10 cellular contexts compared by ENCODE assay signal in genomic region chr18:63951302-63951705, GRCh38. TPM values are rescaled to one million over a fixed set of nuclear protein-coding genes. Genes with fewer than 3 reads are reported as not detected.
A peak's percentile ranks its signal among the peaks of the same experiment; 100 is the strongest.
DNase-seq lines count a peak whose midpoint lies in the region; ATAC-seq and TF ChIP-seq lines count a peak whose summit lies in the region.
"Had no signal": no experiment of that assay in that cellular context is flagged by ENCODE, and none has a peak within 500 bp of the region (broad histone marks: within the 10 kb centered on the region; RNA-seq: fewer than 3 reads in every experiment).

No MANE protein-coding gene starts in this region.

- TF ChIP-seq CTCF in Peyer's patch (IDR thresholded peaks at IDR 0.05) (no peak), lower leg skin (IDR thresholded peaks at IDR 0.05) (no peak)

- H3K9me3 ChIP-seq in Peyer's patch = no peaks in the 10 kb centered on the region

- no peaks in the 10 kb centered on the region for H3K36me3 ChIP-seq in Peyer's patch

- TF ChIP-seq POLR2A in Peyer's patch (IDR thresholded peaks at IDR 0.05) (no peak), lower leg skin (IDR thresholded peaks at IDR 0.05) (no peak)

- H3K4me3 ChIP-seq in Peyer's patch (no peak overlapping the region), lower leg skin (ENCODE audit: low read depth, poor library complexity, severe bottlenecking) (no peak overlapping the region)

- intact Hi-C loops in lower leg skin (cut with DNase I; ENCODE audit: low total_unique reads) = no loop called here

- WGBS in lower leg skin, 2 donors = 67 to 74% methylated on average over 4 of the region's 4 CpGs

- peaks cover 0 to 6% (median 2%) of the 10 kb centered on the region in 4 donors for H3K4me1 ChIP-seq in Peyer's patch

- DNase-seq in GM03348 (ENCODE audit: low spot score) (peak; percentile 42), astrocyte of the hippocampus (ENCODE audit: low read depth, low spot score) (peak; percentile 15), NCI-H1105 (lab: John Stamatoyannopoulos, UW) (no peak), Peyer's patch (no peak), NCI-H1105 treated with DMSO at 0.1 percent for 48 hours (lab: John Stamatoyannopoulos, UW) (no peak), lower leg skin (ENCODE audit: low spot score in 2 of 2) (no peak)
- DNase-seq: amygdala had no signal

- H3K27ac ChIP-seq in Peyer's patch = no peak overlapping the region

- H3K27me3 ChIP-seq in Peyer's patch = no peaks in the 10 kb centered on the region

- ATAC-seq in GM19372 (IDR thresholded peaks at IDR 0.05; ENCODE audit: low read depth, unreplicated experiment) (peak; percentile 49), HG03196 (IDR thresholded peaks at IDR 0.05; ENCODE audit: unreplicated experiment) (peak; percentile 65)

RNA-seq across cellular contexts. Expression of gene HMSD, which starts 2.2 kb away (rescaled TPM):
- total RNA-seq in Peyer's patch (not detected), lower leg skin (under 1 TPM in 1 of 4 donors, not detected in 3; 0.65 TPM)

RNA-seq across cellular contexts. Expression of gene SERPINB8, which starts 18.6 kb away (rescaled TPM):
- total RNA-seq in Peyer's patch = 10 to 100 TPM in 3 of 4 donors, 1 to 10 TPM in 1; 6.6 to 20.2 (median 14.0) TPM
- 100 to 1,000 TPM in 1 of 4 donors, 10 to 100 TPM in 3; 49.0 to 100 (median 73.8) TPM for total RNA-seq in lower leg skin

RNA-seq across cellular contexts. Expression of gene SERPINB10, which starts 43.5 kb away (rescaled TPM):
- not detected for total RNA-seq in Peyer's patch
- 1 to 10 TPM in 2 of 4 donors, under 1 TPM in 2; 0.15 to 1.9 (median 0.68) TPM for total RNA-seq in lower leg skin
- total RNA-seq: progenitor cell of endocrine pancreas had no signal

Comparison
In these comparisons a context has a peak if more than half of its experiments do, and no peak if none do; other contexts are left out.
1. DNase-seq: peak in GM03348 (single experiment) and astrocyte of the hippocampus (single experiment); none in NCI-H1105 (single experiment), Peyer's patch (0 of 3), NCI-H1105 treated with DMSO at 0.1 percent for 48 hours (single experiment) and lower leg skin (0 of 2).